14 cellular contexts compared by ENCODE assay signal in the genomic region with DNA sequence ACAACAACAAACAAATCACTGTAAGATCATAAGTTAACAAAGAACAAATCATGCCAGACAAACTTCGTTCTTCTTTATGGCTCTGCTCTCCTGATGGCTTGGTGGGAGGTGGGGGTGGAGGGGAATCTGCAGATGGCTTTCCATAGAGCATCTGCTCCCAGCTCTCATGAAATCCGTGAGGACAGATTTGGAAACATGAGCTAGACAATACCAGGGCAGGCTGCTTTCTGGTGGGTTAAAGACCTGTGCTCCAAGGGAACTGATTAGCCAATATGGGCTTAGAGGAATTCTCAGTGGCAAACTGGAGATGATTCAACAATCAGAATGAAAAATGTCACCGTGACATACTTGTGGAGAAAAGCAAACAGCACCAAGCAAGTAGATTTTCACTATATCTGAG.
"Had no signal": no experiment of that assay in that cellular context is flagged by ENCODE, and none has a peak within 500 bp of the region (broad histone marks: within the 10 kb centered on the region; RNA-seq: fewer than 3 reads in every experiment).

No MANE protein-coding gene starts in this region.

- H3K4me1 ChIP-seq: foreskin keratinocyte, tibial artery, uterus had no signal

- H3K27ac ChIP-seq: coronary artery, foreskin keratinocyte, tibial artery, uterus had no signal

- DNase-seq: activated CD4-positive, alpha-beta T cell treated with anti-CD3 and anti-CD28 coated beads, Interleukin-2, amount 50 U/mL, for 4 hours; activated naive CD4-positive, alpha-beta T cell treated with Interleukin-2 at 50 U/mL for 16 hours; activated T-cell treated with anti-CD3 and anti-CD28 coated beads, Interleukin-2, amount 50 U/mL, for 1 hour; central memory CD4-positive, alpha-beta T cell; foreskin keratinocyte; kidney; midbrain; occipital lobe; posterior cingulate gyrus; stimulated activated naive CD8-positive, alpha-beta T cell treated with anti-CD3 and anti-CD28 coated beads, Interleukin-15, Interleukin-2, amounts not matched to agents 100 U/mL and 50 U/mL, for 24 hours; substantia nigra; tibial artery; uterus had no signal

- H3K9me3 ChIP-seq: tibial artery, uterus had no signal

- H3K4me3 ChIP-seq: coronary artery, tibial artery, uterus had no signal

- H3K36me3 ChIP-seq: tibial artery, uterus had no signal

- H3K27me3 ChIP-seq: foreskin keratinocyte, tibial artery, uterus had no signal
